1 cellular context compared by ENCODE assay signal in the genomic region with DNA sequence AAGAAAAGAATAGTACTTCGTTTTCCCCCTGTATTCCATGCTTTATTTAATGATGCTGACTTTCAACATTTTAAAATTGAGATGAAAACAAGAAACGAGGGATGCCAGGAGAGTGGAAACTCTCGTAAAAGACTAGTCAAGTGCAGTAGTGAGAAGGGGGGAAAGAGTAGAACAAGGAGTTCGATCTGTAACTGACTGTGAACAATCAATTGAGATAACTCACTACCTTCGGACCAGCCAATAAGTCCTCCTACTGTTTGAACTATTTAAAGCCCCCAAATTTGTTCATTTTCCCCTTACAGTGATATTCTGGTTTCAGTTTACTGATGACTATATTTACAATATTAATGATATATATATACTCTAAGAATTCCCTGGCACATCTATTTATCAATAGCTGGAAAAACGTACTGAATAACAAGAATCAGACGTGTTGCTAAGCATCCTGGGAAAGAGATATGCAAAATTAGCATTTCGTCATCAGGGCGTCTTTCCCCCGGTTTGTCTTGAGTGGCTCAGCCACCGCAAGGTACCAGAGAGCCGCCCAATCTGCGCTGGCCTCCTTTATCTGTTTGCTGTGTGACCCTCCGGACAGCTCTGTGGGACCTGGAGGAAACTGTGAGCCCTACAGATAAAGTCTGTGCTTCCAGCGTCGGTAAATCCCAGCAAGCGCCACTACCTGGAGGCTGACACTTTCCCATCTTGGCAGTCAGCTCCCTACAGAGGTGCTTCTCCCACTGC.
A peak's percentile ranks its signal among the peaks of the same experiment; 100 is the strongest.
TF ChIP-seq lines count a peak whose summit lies in the region.

No MANE protein-coding gene starts in this region.

TF ChIP-seq in GM12878, 131 proteins besides CTCF, POLR2A, EP300 and RAD21 (continued from another document):
- TF ChIP-seq, protein P1, sequence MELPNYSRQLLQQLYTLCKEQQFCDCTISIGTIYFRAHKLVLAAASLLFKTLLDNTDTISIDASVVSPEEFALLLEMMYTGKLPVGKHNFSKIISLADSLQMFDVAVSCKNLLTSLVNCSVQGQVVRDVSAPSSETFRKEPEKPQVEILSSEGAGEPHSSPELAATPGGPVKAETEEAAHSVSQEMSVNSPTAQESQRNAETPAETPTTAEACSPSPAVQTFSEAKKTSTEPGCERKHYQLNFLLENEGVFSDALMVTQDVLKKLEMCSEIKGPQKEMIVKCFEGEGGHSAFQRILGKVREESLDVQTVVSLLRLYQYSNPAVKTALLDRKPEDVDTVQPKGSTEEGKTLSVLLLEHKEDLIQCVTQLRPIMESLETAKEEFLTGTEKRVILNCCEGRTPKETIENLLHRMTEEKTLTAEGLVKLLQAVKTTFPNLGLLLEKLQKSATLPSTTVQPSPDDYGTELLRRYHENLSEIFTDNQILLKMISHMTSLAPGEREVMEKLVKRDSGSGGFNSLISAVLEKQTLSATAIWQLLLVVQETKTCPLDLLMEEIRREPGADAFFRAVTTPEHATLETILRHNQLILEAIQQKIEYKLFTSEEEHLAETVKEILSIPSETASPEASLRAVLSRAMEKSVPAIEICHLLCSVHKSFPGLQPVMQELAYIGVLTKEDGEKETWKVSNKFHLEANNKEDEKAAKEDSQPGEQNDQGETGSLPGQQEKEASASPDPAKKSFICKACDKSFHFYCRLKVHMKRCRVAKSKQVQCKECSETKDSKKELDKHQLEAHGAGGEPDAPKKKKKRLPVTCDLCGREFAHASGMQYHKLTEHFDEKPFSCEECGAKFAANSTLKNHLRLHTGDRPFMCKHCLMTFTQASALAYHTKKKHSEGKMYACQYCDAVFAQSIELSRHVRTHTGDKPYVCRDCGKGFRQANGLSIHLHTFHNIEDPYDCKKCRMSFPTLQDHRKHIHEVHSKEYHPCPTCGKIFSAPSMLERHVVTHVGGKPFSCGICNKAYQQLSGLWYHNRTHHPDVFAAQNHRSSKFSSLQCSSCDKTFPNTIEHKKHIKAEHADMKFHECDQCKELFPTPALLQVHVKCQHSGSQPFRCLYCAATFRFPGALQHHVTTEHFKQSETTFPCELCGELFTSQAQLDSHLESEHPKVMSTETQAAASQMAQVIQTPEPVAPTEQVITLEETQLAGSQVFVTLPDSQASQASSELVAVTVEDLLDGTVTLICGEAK (IDR thresholded peaks at IDR 0.05; ENCODE audit: borderline replicate concordance): peak; percentile 86; the same call in 1 of the 2 replicates
- TF ChIP-seq CREB1 (IDR thresholded peaks at IDR 0.05; ENCODE audit: low read depth) (peak; percentile 89), MYB (IDR thresholded peaks at IDR 0.05; ENCODE audit: borderline replicate concordance, low read depth, low read length) (no peak), GABPA (IDR thresholded peaks at IDR 0.05; ENCODE audit: low read depth) (0 out of 2 replicates have a peak, but pooled peaks have one; percentile 58), SMAD5 (IDR thresholded peaks at IDR 0.05; ENCODE audit: low read depth) (no peak), YBX1 (IDR thresholded peaks at IDR 0.05) (no peak), CBFB (IDR thresholded peaks at IDR 0.05; ENCODE audit: low read depth) (peak; percentile 50; the same call in 1 of the 2 replicates), CREM (IDR thresholded peaks at IDR 0.05; ENCODE audit: low read depth) (peak; percentile 56; the same call in 1 of the 2 replicates), SMC3 (IDR thresholded peaks at IDR 0.05; ENCODE audit: borderline replicate concordance, low read length) (no peak), HDGF (IDR thresholded peaks at IDR 0.05) (0 out of 2 replicates have a peak, but pooled peaks have one; percentile 28), SPI1 (IDR thresholded peaks at IDR 0.05; ENCODE audit: borderline replicate concordance, insufficient read depth, low read depth, low read length) (no peak), KAT2A (conservative IDR thresholded peaks at IDR 0.05; ENCODE audit: control insufficient read depth, low read depth, low read length) (no peak), SMARCA5 (IDR thresholded peaks at IDR 0.05) (peak; percentile 94), NFXL1 (IDR thresholded peaks at IDR 0.05; ENCODE audit: borderline replicate concordance) (0 out of 2 replicates have a peak, but pooled peaks have one; percentile 44), IKZF1 (conservative IDR thresholded peaks at IDR 0.05) (no peak), NFIC (IDR thresholded peaks at IDR 0.05; ENCODE audit: low read depth, low read length) (peak; percentile 48; the same call in 1 of the 2 replicates), IKZF2 (IDR thresholded peaks at IDR 0.05) (no peak; a peak in 1 of 4 replicates), DPF2 (IDR thresholded peaks at IDR 0.05) (no peak), STAT1 (conservative IDR thresholded peaks at IDR 0.05) (0 out of 2 replicates have a peak, but pooled peaks have one; percentile 56), SREBF2 (IDR thresholded peaks at IDR 0.05; ENCODE audit: low read length) (peak; percentile 96), RB1 (IDR thresholded peaks at IDR 0.05; ENCODE audit: borderline replicate concordance) (0 out of 2 replicates have a peak, but pooled peaks have one; percentile 57), MXI1 (IDR thresholded peaks at IDR 0.05; ENCODE audit: low read depth, low read length) (0 out of 2 replicates have a peak, but pooled peaks have one; percentile 21), ATF7 (IDR thresholded peaks at IDR 0.05; ENCODE audit: low read depth) (peak; percentile 89), POU2F2 (IDR thresholded peaks at IDR 0.05; ENCODE audit: borderline replicate concordance, low read depth, low read length) (peak; percentile 99), IRF4 (IDR thresholded peaks at IDR 0.05; ENCODE audit: low read depth, low read length) (no peak), MEF2A (IDR thresholded peaks at IDR 0.05; ENCODE audit: insufficient read depth, low read depth, low read length) (0 out of 2 replicates have a peak, but pooled peaks have one; percentile 25), ZNF207 (IDR thresholded peaks at IDR 0.05; ENCODE audit: borderline replicate concordance) (0 out of 2 replicates have a peak, but pooled peaks have one; percentile 14), ZNF24 (IDR thresholded peaks at IDR 0.05) (peak; percentile 99), TBL1XR1 (IDR thresholded peaks at IDR 0.05; ENCODE audit: low read depth, low read length) (peak; percentile 33; the same call in 1 of the 2 replicates)
- TF ChIP-seq, protein P2, sequence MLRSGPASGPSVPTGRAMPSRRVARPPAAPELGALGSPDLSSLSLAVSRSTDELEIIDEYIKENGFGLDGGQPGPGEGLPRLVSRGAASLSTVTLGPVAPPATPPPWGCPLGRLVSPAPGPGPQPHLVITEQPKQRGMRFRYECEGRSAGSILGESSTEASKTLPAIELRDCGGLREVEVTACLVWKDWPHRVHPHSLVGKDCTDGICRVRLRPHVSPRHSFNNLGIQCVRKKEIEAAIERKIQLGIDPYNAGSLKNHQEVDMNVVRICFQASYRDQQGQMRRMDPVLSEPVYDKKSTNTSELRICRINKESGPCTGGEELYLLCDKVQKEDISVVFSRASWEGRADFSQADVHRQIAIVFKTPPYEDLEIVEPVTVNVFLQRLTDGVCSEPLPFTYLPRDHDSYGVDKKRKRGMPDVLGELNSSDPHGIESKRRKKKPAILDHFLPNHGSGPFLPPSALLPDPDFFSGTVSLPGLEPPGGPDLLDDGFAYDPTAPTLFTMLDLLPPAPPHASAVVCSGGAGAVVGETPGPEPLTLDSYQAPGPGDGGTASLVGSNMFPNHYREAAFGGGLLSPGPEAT (IDR thresholded peaks at IDR 0.05; ENCODE audit: low read depth): no peak
- TF ChIP-seq, protein P3, sequence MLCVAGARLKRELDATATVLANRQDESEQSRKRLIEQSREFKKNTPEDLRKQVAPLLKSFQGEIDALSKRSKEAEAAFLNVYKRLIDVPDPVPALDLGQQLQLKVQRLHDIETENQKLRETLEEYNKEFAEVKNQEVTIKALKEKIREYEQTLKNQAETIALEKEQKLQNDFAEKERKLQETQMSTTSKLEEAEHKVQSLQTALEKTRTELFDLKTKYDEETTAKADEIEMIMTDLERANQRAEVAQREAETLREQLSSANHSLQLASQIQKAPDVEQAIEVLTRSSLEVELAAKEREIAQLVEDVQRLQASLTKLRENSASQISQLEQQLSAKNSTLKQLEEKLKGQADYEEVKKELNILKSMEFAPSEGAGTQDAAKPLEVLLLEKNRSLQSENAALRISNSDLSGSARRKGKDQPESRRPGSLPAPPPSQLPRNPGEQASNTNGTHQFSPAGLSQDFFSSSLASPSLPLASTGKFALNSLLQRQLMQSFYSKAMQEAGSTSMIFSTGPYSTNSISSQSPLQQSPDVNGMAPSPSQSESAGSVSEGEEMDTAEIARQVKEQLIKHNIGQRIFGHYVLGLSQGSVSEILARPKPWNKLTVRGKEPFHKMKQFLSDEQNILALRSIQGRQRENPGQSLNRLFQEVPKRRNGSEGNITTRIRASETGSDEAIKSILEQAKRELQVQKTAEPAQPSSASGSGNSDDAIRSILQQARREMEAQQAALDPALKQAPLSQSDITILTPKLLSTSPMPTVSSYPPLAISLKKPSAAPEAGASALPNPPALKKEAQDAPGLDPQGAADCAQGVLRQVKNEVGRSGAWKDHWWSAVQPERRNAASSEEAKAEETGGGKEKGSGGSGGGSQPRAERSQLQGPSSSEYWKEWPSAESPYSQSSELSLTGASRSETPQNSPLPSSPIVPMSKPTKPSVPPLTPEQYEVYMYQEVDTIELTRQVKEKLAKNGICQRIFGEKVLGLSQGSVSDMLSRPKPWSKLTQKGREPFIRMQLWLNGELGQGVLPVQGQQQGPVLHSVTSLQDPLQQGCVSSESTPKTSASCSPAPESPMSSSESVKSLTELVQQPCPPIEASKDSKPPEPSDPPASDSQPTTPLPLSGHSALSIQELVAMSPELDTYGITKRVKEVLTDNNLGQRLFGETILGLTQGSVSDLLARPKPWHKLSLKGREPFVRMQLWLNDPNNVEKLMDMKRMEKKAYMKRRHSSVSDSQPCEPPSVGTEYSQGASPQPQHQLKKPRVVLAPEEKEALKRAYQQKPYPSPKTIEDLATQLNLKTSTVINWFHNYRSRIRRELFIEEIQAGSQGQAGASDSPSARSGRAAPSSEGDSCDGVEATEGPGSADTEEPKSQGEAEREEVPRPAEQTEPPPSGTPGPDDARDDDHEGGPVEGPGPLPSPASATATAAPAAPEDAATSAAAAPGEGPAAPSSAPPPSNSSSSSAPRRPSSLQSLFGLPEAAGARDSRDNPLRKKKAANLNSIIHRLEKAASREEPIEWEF (IDR thresholded peaks at IDR 0.05; ENCODE audit: insufficient replicate concordance, low read depth, low read length): peak; percentile 92
- TF ChIP-seq, protein P4, sequence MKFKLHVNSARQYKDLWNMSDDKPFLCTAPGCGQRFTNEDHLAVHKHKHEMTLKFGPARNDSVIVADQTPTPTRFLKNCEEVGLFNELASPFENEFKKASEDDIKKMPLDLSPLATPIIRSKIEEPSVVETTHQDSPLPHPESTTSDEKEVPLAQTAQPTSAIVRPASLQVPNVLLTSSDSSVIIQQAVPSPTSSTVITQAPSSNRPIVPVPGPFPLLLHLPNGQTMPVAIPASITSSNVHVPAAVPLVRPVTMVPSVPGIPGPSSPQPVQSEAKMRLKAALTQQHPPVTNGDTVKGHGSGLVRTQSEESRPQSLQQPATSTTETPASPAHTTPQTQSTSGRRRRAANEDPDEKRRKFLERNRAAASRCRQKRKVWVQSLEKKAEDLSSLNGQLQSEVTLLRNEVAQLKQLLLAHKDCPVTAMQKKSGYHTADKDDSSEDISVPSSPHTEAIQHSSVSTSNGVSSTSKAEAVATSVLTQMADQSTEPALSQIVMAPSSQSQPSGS (IDR thresholded peaks at IDR 0.05; ENCODE audit: low read length): peak; percentile 67; the same call in 1 of the 2 replicates
- TF ChIP-seq, protein P5, sequence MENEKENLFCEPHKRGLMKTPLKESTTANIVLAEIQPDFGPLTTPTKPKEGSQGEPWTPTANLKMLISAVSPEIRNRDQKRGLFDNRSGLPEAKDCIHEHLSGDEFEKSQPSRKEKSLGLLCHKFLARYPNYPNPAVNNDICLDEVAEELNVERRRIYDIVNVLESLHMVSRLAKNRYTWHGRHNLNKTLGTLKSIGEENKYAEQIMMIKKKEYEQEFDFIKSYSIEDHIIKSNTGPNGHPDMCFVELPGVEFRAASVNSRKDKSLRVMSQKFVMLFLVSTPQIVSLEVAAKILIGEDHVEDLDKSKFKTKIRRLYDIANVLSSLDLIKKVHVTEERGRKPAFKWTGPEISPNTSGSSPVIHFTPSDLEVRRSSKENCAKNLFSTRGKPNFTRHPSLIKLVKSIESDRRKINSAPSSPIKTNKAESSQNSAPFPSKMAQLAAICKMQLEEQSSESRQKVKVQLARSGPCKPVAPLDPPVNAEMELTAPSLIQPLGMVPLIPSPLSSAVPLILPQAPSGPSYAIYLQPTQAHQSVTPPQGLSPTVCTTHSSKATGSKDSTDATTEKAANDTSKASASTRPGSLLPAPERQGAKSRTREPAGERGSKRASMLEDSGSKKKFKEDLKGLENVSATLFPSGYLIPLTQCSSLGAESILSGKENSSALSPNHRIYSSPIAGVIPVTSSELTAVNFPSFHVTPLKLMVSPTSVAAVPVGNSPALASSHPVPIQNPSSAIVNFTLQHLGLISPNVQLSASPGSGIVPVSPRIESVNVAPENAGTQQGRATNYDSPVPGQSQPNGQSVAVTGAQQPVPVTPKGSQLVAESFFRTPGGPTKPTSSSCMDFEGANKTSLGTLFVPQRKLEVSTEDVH (IDR thresholded peaks at IDR 0.05; ENCODE audit: low read depth, partially characterized antibody): no peak
- TF ChIP-seq, protein P6, sequence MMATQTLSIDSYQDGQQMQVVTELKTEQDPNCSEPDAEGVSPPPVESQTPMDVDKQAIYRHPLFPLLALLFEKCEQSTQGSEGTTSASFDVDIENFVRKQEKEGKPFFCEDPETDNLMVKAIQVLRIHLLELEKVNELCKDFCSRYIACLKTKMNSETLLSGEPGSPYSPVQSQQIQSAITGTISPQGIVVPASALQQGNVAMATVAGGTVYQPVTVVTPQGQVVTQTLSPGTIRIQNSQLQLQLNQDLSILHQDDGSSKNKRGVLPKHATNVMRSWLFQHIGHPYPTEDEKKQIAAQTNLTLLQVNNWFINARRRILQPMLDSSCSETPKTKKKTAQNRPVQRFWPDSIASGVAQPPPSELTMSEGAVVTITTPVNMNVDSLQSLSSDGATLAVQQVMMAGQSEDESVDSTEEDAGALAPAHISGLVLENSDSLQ (IDR thresholded peaks at IDR 0.05): 0 out of 2 replicates have a peak, but pooled peaks have one; percentile 17
